In the genomic region with DNA sequence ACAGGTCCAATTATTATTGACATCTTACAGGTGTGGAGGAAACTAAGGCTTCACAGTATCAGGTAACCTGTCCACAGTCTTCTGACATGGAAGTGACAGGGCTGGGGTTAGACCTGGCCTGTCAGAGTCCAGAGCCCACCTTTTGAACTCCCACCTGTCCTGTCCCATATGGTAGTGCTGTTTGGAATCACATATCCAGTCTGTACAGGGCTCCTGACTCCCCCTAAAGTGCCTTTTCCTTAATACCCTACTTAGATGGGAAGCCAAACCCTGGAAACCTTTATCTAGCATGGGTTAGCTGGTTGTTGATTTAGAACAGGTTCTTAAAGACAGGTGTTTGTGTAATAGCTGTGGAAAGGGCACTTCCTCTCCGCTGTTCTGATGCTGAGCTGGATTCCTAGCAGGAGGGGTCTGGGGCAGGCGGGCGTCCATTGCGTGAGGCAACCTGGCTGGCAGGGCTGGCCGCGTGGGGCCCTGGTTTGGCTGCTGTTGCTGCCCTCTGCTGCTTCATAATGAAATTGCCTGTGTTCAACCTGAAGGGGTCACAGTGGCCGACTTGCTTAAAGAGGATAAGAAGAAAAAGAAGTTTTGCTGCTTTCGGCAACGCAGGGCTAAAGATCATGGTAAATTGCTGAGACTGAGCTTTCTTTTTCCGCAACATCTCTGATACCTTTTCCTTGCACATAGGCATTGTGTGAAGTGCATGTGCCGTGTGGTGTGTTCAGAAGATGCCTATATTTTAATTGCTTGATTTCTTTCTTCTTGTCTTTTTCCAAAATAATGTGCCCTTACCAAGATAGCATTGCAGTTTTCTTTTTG, we compare ENCODE assay signal across 8 cellular contexts.
DNase-seq lines count a peak whose midpoint lies in the region; ATAC-seq and TF ChIP-seq lines count a peak whose summit lies in the region.

No MANE protein-coding gene starts in this region.

- H3K4me3 ChIP-seq in osteoblast (ENCODE audit: insufficient read depth, low read length): no peak overlapping the region
- no peak overlapping the region for H3K4me3 ChIP-seq in tibial nerve

- no peak overlapping the region for H3K4me2 ChIP-seq in osteoblast (ENCODE audit: insufficient read depth, low read length)

- no peaks in the 10 kb centered on the region for H3K79me2 ChIP-seq in osteoblast (ENCODE audit: insufficient read depth, low read length)

- peak; percentile 72 for ATAC-seq in GM19043 (IDR thresholded peaks at IDR 0.05; ENCODE audit: low read depth, unreplicated experiment)

- DNase-seq in AG09319 (ENCODE audit: extremely low read depth, low read depth): peak; percentile 24
- DNase-seq in KBM-7: peak; percentile 95
- peak; percentile 56 to 61 for DNase-seq in SHP77 (lab: John Stamatoyannopoulos, UW)
- DNase-seq in activated gamma-delta T cell treated with anti-CD3 and anti-CD28 coated beads, Interleukin-2, amount 50 U/mL, for 16 hours (ENCODE audit: low read depth): peak; percentile 19
- DNase-seq in germinal center (ENCODE audit: low spot score): peak; percentile 70
- DNase-seq in osteoblast (ENCODE audit: insufficient read length, low spot score, missing footprints): peak; percentile 93
- DNase-seq in tibial nerve (ENCODE audit: low spot score in 2 of 2): peak; percentile 41 to 82

- H3K27me3 ChIP-seq in osteoblast (ENCODE audit: insufficient read depth, low read length) (peaks cover 14% of the 10 kb centered on the region), tibial nerve (no peaks in the 10 kb centered on the region)

- no peaks in the 10 kb centered on the region for H3K36me3 ChIP-seq in osteoblast (ENCODE audit: insufficient read depth, low read length)
- no peaks in the 10 kb centered on the region for H3K36me3 ChIP-seq in tibial nerve

- H2AFZ ChIP-seq in osteoblast (ENCODE audit: low read length): no peak overlapping the region

- in situ Hi-C loops in KBM-7 (cut with MboI; ENCODE audit: low pct_unique_long_range_greater_than_20kb, low sequenced_read_pairs): loop anchor here (25.0 kb wide), 1 partner anchor 323 kb away; no protein-coding TSS in a partner anchor

- peak; percentile 83 for TF ChIP-seq CTCF in AG09319 (IDR thresholded peaks at IDR 0.05; ENCODE audit: low read depth, low read length)
- TF ChIP-seq CTCF in osteoblast (IDR thresholded peaks at IDR 0.05; ENCODE audit: extremely low read depth, low read depth, low read length): peak; percentile 77
- peak; percentile 74 to 92 (median 77) for TF ChIP-seq CTCF in tibial nerve (IDR thresholded peaks at IDR 0.05)

- H3K9me3 ChIP-seq in osteoblast (ENCODE audit: low read depth, low read length): no peaks in the 10 kb centered on the region
- H3K9me3 ChIP-seq in tibial nerve: no peaks in the 10 kb centered on the region

- no peaks in the 10 kb centered on the region for H4K20me1 ChIP-seq in osteoblast (ENCODE audit: insufficient read depth, low read length)

- H3K27ac ChIP-seq in osteoblast (ENCODE audit: low read depth, low read length) (no peak overlapping the region), tibial nerve (no peak overlapping the region)

- WGBS in tibial nerve, 2 donors: 16 to 18% methylated on average over 11 of the region's 11 CpGs

- no peak for TF ChIP-seq POLR2A in tibial nerve (IDR thresholded peaks at IDR 0.05)

- no peak for TF ChIP-seq EP300 in tibial nerve (IDR thresholded peaks at IDR 0.05)

- H3K4me1 ChIP-seq in osteoblast (ENCODE audit: insufficient read depth, low read length) (peaks cover under 1% of the 10 kb centered on the region), tibial nerve (peaks cover 0 to 9% (median 0%) of the 10 kb centered on the region in 4 donors)

Comparison
In these comparisons a context has a peak if more than half of its experiments do, and no peak if none do; other contexts are left out.
1. DNase-seq: peak in every context shown above with its lines; median percentile 95 in KBM-7; 93 in osteoblast; 70 in germinal center; 62 in tibial nerve; 58 in SHP77; 24 in AG09319; 19 in activated gamma-delta T cell treated with anti-CD3 and anti-CD28 coated beads, Interleukin-2, amount 50 U/mL, for 16 hours.